In genomic region chr12:27843714-27844245, GRCh38 we compare ENCODE assay signal across 14 cellular contexts.
A peak's percentile ranks its signal among the peaks of the same experiment; 100 is the strongest.
DNase-seq lines count a peak whose midpoint lies in the region; ATAC-seq, FAIRE-seq and TF ChIP-seq lines count a peak whose summit lies in the region.
"Had no signal": no experiment of that assay in that cellular context is flagged by ENCODE, and none has a peak within 500 bp of the region (broad histone marks: within the 10 kb centered on the region; RNA-seq: fewer than 3 reads in every experiment).

No MANE protein-coding gene starts in this region.

- POLR2A ChIA-PET in IMR-90 (lab: Charles Lee; ENCODE audit: unreplicated experiment): no interaction called here

- in situ Hi-C loops in IMR-90 (cut with MboI; ENCODE audit: low sequenced_read_pairs) (no loop called here), astrocyte of the spinal cord (cut with HindIII; ENCODE audit: low sequenced_read_pairs) (no loop called here), GM13976 (cut with MboI; ENCODE audit: low sequenced_read_pairs, unreplicated experiment) (no loop called here)

- peaks cover 14% of the 10 kb centered on the region for H3K27me3 Mint-ChIP-seq in T-helper 17 cell

- H4K20me1 ChIP-seq in IMR-90 (ENCODE audit: insufficient read depth, low read length) (no peaks in the 10 kb centered on the region), keratinocyte (ENCODE audit: control insufficient read depth, extremely low read depth, insufficient read depth, low read length) (no peaks in the 10 kb centered on the region)
- H4K20me1 ChIP-seq: BLaER1 had no signal

- DNase-seq in AG09319 (ENCODE audit: extremely low read depth, low read depth) (peak; percentile 86), IMR-90 (peak; percentile 84), astrocyte of the spinal cord (ENCODE audit: low read depth, low spot score) (peak; percentile 38), keratinocyte (ENCODE audit: low read depth, low spot score) (no peak), T-helper 17 cell (no peak), NCI-H128 (lab: John Stamatoyannopoulos, UW; ENCODE audit: unreplicated experiment) (no peak), GM13976 (ENCODE audit: low spot score) (no peak)
- DNase-seq: activated CD8-positive, alpha-beta memory T cell treated with anti-CD3 and anti-CD28 coated beads, Interleukin-2, amount 50 U/mL, for 48 hours; activated naive CD8-positive, alpha-beta T cell treated with anti-CD3 and anti-CD28 coated beads, Interleukin-2, amount 50 U/mL, for 24 hours; GDM1; NCI-H1930; T1000 had no signal

- no peak for TF ChIP-seq RAD21 in IMR-90 (IDR thresholded peaks at IDR 0.05; ENCODE audit: low read length)

- H3K4me1 ChIP-seq in IMR-90 (ENCODE audit: control insufficient read depth, insufficient read depth, low read length) (peaks cover 6% of the 10 kb centered on the region; the same call in 1 of the 2 replicates), keratinocyte (ENCODE audit: control insufficient read depth, extremely low read depth, insufficient read depth, low read length) (peaks cover 26% of the 10 kb centered on the region)
- H3K4me1 ChIP-seq: BLaER1 had no signal

- dilution Hi-C loops in IMR-90 (cut with HindIII; ENCODE audit: low sequenced_read_pairs, unreplicated experiment) (no loop called here), keratinocyte (cut with MboI; ENCODE audit: extremely low pct_ligation_motif_present, low sequenced_read_pairs) (no loop called here)

- no peaks in the 10 kb centered on the region for H3K79me2 ChIP-seq in keratinocyte (ENCODE audit: control insufficient read depth, insufficient read depth, low read length)

- no peak overlapping the region for H2AK5ac ChIP-seq in IMR-90 (ENCODE audit: low read depth, low read length)

- H3K4ac ChIP-seq in IMR-90 (ENCODE audit: low read depth, low read length): peak overlapping the region; percentile 47

- peak overlapping the region; percentile 18; the same call in 1 of the 3 replicates for H2BK15ac ChIP-seq in IMR-90 (ENCODE audit: low read depth, low read length)

- FAIRE-seq in keratinocyte (lab: Jason Lieb, UNC): no peak

- H4K8ac ChIP-seq in IMR-90 (ENCODE audit: low read depth in 2 of 2, low read length in 2 of 2): no peak overlapping the region

- H3K9me3 ChIP-seq in IMR-90 (ENCODE audit: control insufficient read depth, insufficient read depth, low read length) (no peaks in the 10 kb centered on the region), keratinocyte (ENCODE audit: control insufficient read depth, low read depth, low read length) (no peaks in the 10 kb centered on the region), T-helper 17 cell (ENCODE audit: control insufficient read depth, low read length, poor library complexity, severe bottlenecking) (no peaks in the 10 kb centered on the region)

- no peak for TF ChIP-seq POLR2A in IMR-90 (IDR thresholded peaks at IDR 0.05; ENCODE audit: low read depth, low read length)

- H3K27ac ChIP-seq in IMR-90 (ENCODE audit: insufficient read depth, low read length) (no peak overlapping the region), keratinocyte (ENCODE audit: control insufficient read depth, insufficient read depth, low read length) (peak overlapping the region; percentile 16)
- H3K27ac ChIP-seq: BLaER1 had no signal

- H3K4me3 ChIP-seq in IMR-90 (ENCODE audit: insufficient read depth, low read depth, low read length): no peak overlapping the region
- H3K4me3 ChIP-seq in astrocyte of the spinal cord (ENCODE audit: low read depth, low read length): no peak overlapping the region
- no peak overlapping the region for H3K4me3 ChIP-seq in keratinocyte (ENCODE audit: control insufficient read depth in 2 of 3, extremely low read depth in 1 of 3, insufficient read depth in 2 of 3, low read depth in 1 of 3, low read length in 3 of 3)
- H3K4me3 ChIP-seq: BLaER1 had no signal

- H2AFZ ChIP-seq in IMR-90 (replicated peaks; ENCODE audit: low read length, poor library complexity): peak overlapping the region; percentile 62
- no peak overlapping the region for H2AFZ ChIP-seq in keratinocyte (ENCODE audit: control insufficient read depth, low read length)

- peak; percentile 86 for ATAC-seq in IMR-90 (ENCODE audit: low read depth)
- ATAC-seq in T-helper 17 cell: no peak
- ATAC-seq in GM18858 (IDR thresholded peaks at IDR 0.05; ENCODE audit: unreplicated experiment): no peak
- ATAC-seq: activated naive CD8-positive, alpha-beta T cell treated with anti-CD3 and anti-CD28 coated beads, Interleukin-2, amount 50 U/mL, for 24 hours had no signal

- no peak overlapping the region for H3K4me3 Mint-ChIP-seq in T-helper 17 cell
- H3K4me3 Mint-ChIP-seq: activated naive CD8-positive, alpha-beta T cell treated with anti-CD3 and anti-CD28 coated beads, Interleukin-2, amount 50 U/mL, for 24 hours had no signal

- CTCF ChIA-PET in IMR-90 (lab: Yijun Ruan, JAX): no interaction called here

- no peaks in the 10 kb centered on the region for H3K36me3 ChIP-seq in IMR-90 (ENCODE audit: control insufficient read depth, insufficient read depth, low read length)
- no peaks in the 10 kb centered on the region for H3K36me3 ChIP-seq in keratinocyte (ENCODE audit: control insufficient read depth in 2 of 2, extremely low read depth in 1 of 2, insufficient read depth in 2 of 2, low read length in 2 of 2)
- H3K36me3 ChIP-seq: BLaER1 had no signal

- no CpG with 5 or more reads among the region's 8 CpGs for WGBS in IMR-90 (ENCODE audit: extremely low coverage in 2 of 2, insufficient read length in 1 of 2), 2 experiments

- H3K4me1 Mint-ChIP-seq in T-helper 17 cell: no peaks in the 10 kb centered on the region
- H3K4me1 Mint-ChIP-seq: activated naive CD8-positive, alpha-beta T cell treated with anti-CD3 and anti-CD28 coated beads, Interleukin-2, amount 50 U/mL, for 24 hours had no signal

- H3K27me3 ChIP-seq in IMR-90 (ENCODE audit: control insufficient read depth, insufficient read depth, low read length) (no peaks in the 10 kb centered on the region), keratinocyte (ENCODE audit: control insufficient read depth, extremely low read depth, insufficient read depth, low read length) (no peaks in the 10 kb centered on the region)
- H3K27me3 ChIP-seq: BLaER1 had no signal

- H3K56ac ChIP-seq in IMR-90 (ENCODE audit: extremely low read depth, insufficient read depth, low read length): no peak overlapping the region

- H2BK20ac ChIP-seq in IMR-90 (ENCODE audit: low read depth, low read length): no peak overlapping the region

- H3K23ac ChIP-seq in IMR-90 (ENCODE audit: low read depth, low read length): peak overlapping the region; percentile 66; the same call in 1 of the 2 replicates

- no peak overlapping the region for H4K5ac ChIP-seq in IMR-90 (ENCODE audit: low read depth, low read length)

- no peak overlapping the region for H3K18ac ChIP-seq in IMR-90 (ENCODE audit: low read depth, low read length)

- no peak overlapping the region for H2AK9ac ChIP-seq in IMR-90 (replicated peaks; ENCODE audit: low read depth, low read length, poor library complexity)

- H3K9ac ChIP-seq in IMR-90 (ENCODE audit: low read depth, low read length) (no peak overlapping the region), keratinocyte (ENCODE audit: control insufficient read depth, extremely low read depth, insufficient read depth, low read length) (peak overlapping the region; percentile 17)
- H3K9ac ChIP-seq: BLaER1 had no signal

- BruUV-seq in IMR-90 (replicated peaks; lab: Mats Ljungman, UMichigan): no TSS peak

- no peak overlapping the region for H2BK5ac ChIP-seq in IMR-90 (ENCODE audit: low read depth, low read length, poor library complexity, severe bottlenecking)

- H3K36me3 Mint-ChIP-seq in T-helper 17 cell (ENCODE audit: low read depth): no peaks in the 10 kb centered on the region

- intact Hi-C loops in IMR-90 (cut with micrococcal nuclease): loop anchor here (5.0 kb wide), 2 partner anchors 99 to 329 kb away; no protein-coding TSS in a partner anchor

- peak overlapping the region; percentile 5; the same call in 1 of the 2 replicates for H3K14ac ChIP-seq in IMR-90 (replicated peaks; ENCODE audit: low read depth, low read length)

- TF ChIP-seq CTCF in AG09319 (IDR thresholded peaks at IDR 0.05; ENCODE audit: low read depth, low read length): no peak
- TF ChIP-seq CTCF in IMR-90 (conservative IDR thresholded peaks at IDR 0.05; ENCODE audit: low read depth, low read length): no peak
- TF ChIP-seq CTCF in astrocyte of the spinal cord (IDR thresholded peaks at IDR 0.05; ENCODE audit: low read depth, low read length): no peak
- no peak for TF ChIP-seq CTCF in keratinocyte (optimal IDR thresholded peaks at IDR 0.05 in 1 of 3, IDR thresholded peaks at IDR 0.05 in 1 of 3, conservative IDR thresholded peaks at IDR 0.05 in 1 of 3; ENCODE audit: extremely low read depth in 1 of 3, insufficient read depth in 2 of 3, low read length in 3 of 3)
- no peak for TF ChIP-seq CTCF in GM13976 (IDR thresholded peaks at IDR 0.05; ENCODE audit: borderline replicate concordance, control extremely low read depth, extremely low read depth, insufficient read depth, missing control alignments)

- H3K4me2 ChIP-seq in IMR-90 (ENCODE audit: low read depth, low read length) (peak overlapping the region; percentile 2; the same call in 1 of the 2 replicates), keratinocyte (ENCODE audit: control insufficient read depth, extremely low read depth, insufficient read depth, low read depth, low read length) (peak overlapping the region; percentile 40)
- H3K4me2 ChIP-seq: BLaER1 had no signal

- H3K9me1 ChIP-seq in IMR-90 (ENCODE audit: insufficient read depth, low read length): peaks cover 3% of the 10 kb centered on the region; the same call in 1 of the 2 replicates
- no peaks in the 10 kb centered on the region for H3K9me1 ChIP-seq in keratinocyte (ENCODE audit: control insufficient read depth, extremely low read depth, insufficient read depth, low read length)

- H3K79me1 ChIP-seq in IMR-90 (ENCODE audit: low read depth in 1 of 2, low read length in 2 of 2): no peaks in the 10 kb centered on the region

- H4K91ac ChIP-seq in IMR-90 (ENCODE audit: insufficient read depth, low read depth, low read length): no peak overlapping the region; the same call in 1 of the 2 replicates

- no peak overlapping the region for H3K27ac Mint-ChIP-seq in T-helper 17 cell
- H3K27ac Mint-ChIP-seq: activated naive CD8-positive, alpha-beta T cell treated with anti-CD3 and anti-CD28 coated beads, Interleukin-2, amount 50 U/mL, for 24 hours had no signal

- peak overlapping the region; percentile 30; the same call in 1 of the 2 replicates for H2BK120ac ChIP-seq in IMR-90 (ENCODE audit: low read depth, low read length)

TF ChIP-seq in IMR-90, 13 proteins besides CTCF, POLR2A, EP300 and RAD21:
- TF ChIP-seq MAZ (IDR thresholded peaks at IDR 0.05; ENCODE audit: borderline replicate concordance, low read depth, low read length): no peak
- TF ChIP-seq BHLHE40 (IDR thresholded peaks at IDR 0.05; ENCODE audit: low read depth, low read length): peak; percentile 62
- no peak for TF ChIP-seq USF2 (IDR thresholded peaks at IDR 0.05; ENCODE audit: low read depth, low read length)

Comparison
In these comparisons a context has a peak if more than half of its experiments do, and no peak if none do; other contexts are left out.
1. DNase-seq: peak in AG09319 (single experiment), IMR-90 (single experiment) and astrocyte of the spinal cord (single experiment); none in keratinocyte (single experiment), T-helper 17 cell (0 of 3), NCI-H128 (single experiment) and GM13976 (single experiment).